ENCODE assay signal across 1 cellular context in the genomic region with DNA sequence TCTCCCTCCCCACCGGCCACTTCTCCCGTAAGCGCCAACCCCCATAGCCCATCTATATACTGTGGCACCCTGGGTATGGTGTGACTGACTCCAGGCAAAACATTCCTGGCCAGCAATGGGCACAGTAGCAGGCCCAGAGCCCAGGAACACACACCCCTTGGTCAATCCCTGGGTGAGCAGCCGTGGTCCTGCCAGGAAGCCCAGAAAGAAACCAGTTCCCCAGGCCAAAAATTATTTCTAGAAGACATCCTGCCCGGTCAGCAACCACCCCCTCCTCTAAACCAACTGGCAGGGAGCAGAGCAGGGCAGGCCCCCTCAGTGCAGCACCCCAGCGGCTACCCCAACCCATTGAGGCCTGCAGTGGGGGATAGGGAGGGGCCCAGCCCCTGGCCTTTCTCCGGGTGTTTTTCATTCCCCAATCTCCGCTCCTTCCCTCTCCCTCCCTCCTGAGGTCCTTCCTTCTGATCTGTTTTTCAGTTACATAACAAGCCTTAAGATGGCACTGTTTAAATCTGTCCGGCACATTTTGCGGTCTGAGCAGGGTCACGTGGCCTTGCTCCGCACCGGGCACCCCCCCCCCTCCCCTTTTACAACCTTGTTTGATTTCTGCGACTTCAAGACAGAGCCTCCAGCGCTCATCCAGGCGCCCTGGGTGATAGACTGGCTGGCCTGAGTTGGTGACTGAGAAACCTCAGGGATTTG.
TF ChIP-seq lines count a peak whose summit lies in the region.

No MANE protein-coding gene starts in this region.

TF ChIP-seq in GM12878, 131 proteins besides CTCF, POLR2A, EP300 and RAD21:
- TF ChIP-seq, protein P1, sequence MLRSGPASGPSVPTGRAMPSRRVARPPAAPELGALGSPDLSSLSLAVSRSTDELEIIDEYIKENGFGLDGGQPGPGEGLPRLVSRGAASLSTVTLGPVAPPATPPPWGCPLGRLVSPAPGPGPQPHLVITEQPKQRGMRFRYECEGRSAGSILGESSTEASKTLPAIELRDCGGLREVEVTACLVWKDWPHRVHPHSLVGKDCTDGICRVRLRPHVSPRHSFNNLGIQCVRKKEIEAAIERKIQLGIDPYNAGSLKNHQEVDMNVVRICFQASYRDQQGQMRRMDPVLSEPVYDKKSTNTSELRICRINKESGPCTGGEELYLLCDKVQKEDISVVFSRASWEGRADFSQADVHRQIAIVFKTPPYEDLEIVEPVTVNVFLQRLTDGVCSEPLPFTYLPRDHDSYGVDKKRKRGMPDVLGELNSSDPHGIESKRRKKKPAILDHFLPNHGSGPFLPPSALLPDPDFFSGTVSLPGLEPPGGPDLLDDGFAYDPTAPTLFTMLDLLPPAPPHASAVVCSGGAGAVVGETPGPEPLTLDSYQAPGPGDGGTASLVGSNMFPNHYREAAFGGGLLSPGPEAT (IDR thresholded peaks at IDR 0.05; ENCODE audit: low read depth), result no peak
- TF ChIP-seq, protein P2, sequence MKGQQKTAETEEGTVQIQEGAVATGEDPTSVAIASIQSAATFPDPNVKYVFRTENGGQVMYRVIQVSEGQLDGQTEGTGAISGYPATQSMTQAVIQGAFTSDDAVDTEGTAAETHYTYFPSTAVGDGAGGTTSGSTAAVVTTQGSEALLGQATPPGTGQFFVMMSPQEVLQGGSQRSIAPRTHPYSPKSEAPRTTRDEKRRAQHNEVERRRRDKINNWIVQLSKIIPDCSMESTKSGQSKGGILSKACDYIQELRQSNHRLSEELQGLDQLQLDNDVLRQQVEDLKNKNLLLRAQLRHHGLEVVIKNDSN (IDR thresholded peaks at IDR 0.05; ENCODE audit: borderline replicate concordance, extremely low read length, insufficient read depth, low read depth, low read length), result peak; percentile 60
- TF ChIP-seq CREB1 (IDR thresholded peaks at IDR 0.05; ENCODE audit: low read depth), result no peak
- peak; percentile 61 for TF ChIP-seq RUNX3 (IDR thresholded peaks at IDR 0.05; ENCODE audit: low read length)
